ENCODE assay signal across 22 cellular contexts in genomic region chr12:91627225-91627624, GRCh38.
"Had no signal": no experiment of that assay in that cellular context is flagged by ENCODE, and none has a peak within 500 bp of the region (broad histone marks: within the 10 kb centered on the region; RNA-seq: fewer than 3 reads in every experiment).

No MANE protein-coding gene starts in this region.

- H3K27ac ChIP-seq: HL-60, SJSA1, SK-N-MC had no signal

- H3K4me3 ChIP-seq: MG63, SJSA1, SK-N-MC had no signal

- H3K36me3 ChIP-seq: MG63, SJSA1 had no signal

- H3K4me1 ChIP-seq: SJSA1 had no signal

- DNase-seq: KBM-7, MG63, NCI-H1092, NCI-H1105 treated with DMSO at 0.1 percent for 48 hours, NCI-H1417 treated with DMSO at 0.1 percent for 48 hours, NCI-H146, NCI-H1694 treated with DMSO at 0.1 percent for 48 hours, NCI-H1930, NCI-H2081, NCI-H2107, NCI-H2227 treated with DMSO at 0.1 percent for 48 hours, NCI-H524 treated with DMSO at 0.1 percent for 48 hours, NCI-H69, NCI-H774, PC-3, Right ventricle myocardium superior, SIG-M5, SW 1271 had no signal

- H3K9me3 ChIP-seq: MG63, SJSA1 had no signal

- H3K27me3 ChIP-seq: MG63, SJSA1 had no signal

- ATAC-seq: Panc1, PC-3 had no signal
